Comparison of ENCODE assay signal across 20 cellular contexts in the genomic region with DNA sequence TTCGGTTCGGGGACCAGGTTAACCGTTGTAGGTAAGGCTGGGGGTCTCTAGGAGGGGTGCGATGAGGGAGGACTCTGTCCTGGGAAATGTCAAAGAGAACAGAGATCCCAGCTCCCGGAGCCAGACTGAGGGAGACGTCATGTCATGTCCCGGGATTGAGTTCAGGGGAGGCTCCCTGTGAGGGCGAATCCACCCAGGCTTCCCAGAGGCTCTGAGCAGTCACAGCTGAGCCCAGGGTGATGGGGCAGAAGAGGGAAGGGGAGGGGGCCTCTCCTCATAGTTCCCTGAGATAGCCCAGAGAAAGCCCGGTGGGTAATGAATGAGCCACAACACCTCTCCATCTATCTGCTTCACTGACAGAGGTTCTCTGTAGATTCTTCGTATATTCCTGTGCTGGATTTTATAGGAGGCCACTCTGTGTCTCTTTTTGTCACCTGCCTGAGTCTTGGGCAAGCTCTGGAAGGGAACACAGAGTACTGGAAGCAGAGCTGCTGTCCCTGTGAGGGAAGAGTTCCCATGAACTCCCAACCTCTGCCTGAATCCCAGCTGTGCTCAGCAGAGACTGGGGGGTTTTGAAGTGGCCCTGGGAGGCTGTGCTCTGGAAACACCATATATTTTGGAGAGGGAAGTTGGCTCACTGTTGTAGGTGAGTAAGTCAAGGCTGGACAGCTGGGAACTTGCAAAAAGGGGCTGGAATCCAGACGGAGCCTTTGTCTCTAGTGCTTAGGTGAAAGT. TPM values are rescaled to one million over a fixed set of nuclear protein-coding genes. Genes with fewer than 3 reads are reported as not detected.
DNase-seq lines count a peak whose midpoint lies in the region; ATAC-seq and TF ChIP-seq lines count a peak whose summit lies in the region.
"Had no signal": no experiment of that assay in that cellular context is flagged by ENCODE, and none has a peak within 500 bp of the region (broad histone marks: within the 10 kb centered on the region; RNA-seq: fewer than 3 reads in every experiment).

No MANE protein-coding gene starts in this region.

- peaks cover 33% of the 10 kb centered on the region for H3K4me1 Mint-ChIP-seq in CD4-positive, alpha-beta T cell (ENCODE audit: low read depth)
- H3K4me1 Mint-ChIP-seq in IgD-negative memory B cell = peaks cover 16 to 27% (median 25%) of the 10 kb centered on the region in 3 donors
- peaks cover 0 to 22% (median 12%) of the 10 kb centered on the region in 7 donors for H3K4me1 Mint-ChIP-seq in naive thymus-derived CD4-positive, alpha-beta T cell

- H3K27me3 ChIP-seq in CD4-positive, alpha-beta T cell (ENCODE audit: control insufficient read depth, insufficient read depth, low read length) = no peaks in the 10 kb centered on the region
- H3K27me3 ChIP-seq in naive thymus-derived CD4-positive, alpha-beta T cell (ENCODE audit: control insufficient read depth in 2 of 2, insufficient read depth in 2 of 2, low read length in 2 of 2) = no peaks in the 10 kb centered on the region

- peaks cover 0 to 25% (median 0%) of the 10 kb centered on the region in 3 experiments for H3K36me3 ChIP-seq in naive thymus-derived CD4-positive, alpha-beta T cell (ENCODE audit: control insufficient read depth in 2 of 3, insufficient read depth in 3 of 3, low read length in 3 of 3)
- H3K36me3 ChIP-seq: thoracic aorta had no signal

- peaks cover 5 to 6% of the 10 kb centered on the region in 2 donors for H3K4me1 ChIP-seq in naive thymus-derived CD4-positive, alpha-beta T cell (ENCODE audit: control insufficient read depth in 2 of 2, insufficient read depth in 2 of 2, low read length in 2 of 2)
- H3K4me1 ChIP-seq: psoas muscle had no signal

- ATAC-seq in CD4-positive, alpha-beta T cell (ENCODE audit: poor library complexity) = no peak
- no peak for ATAC-seq in naive thymus-derived CD4-positive, alpha-beta T cell
- ATAC-seq in HG02973 (IDR thresholded peaks at IDR 0.05; ENCODE audit: unreplicated experiment) (no peak), HG02981 (IDR thresholded peaks at IDR 0.05; ENCODE audit: unreplicated experiment) (no peak)
- ATAC-seq: GM12878 had no signal

- H3K9me3 ChIP-seq in CD4-positive, alpha-beta T cell (ENCODE audit: control insufficient read depth, low read length) = no peaks in the 10 kb centered on the region
- H3K9me3 ChIP-seq in naive thymus-derived CD4-positive, alpha-beta T cell (ENCODE audit: control insufficient read depth in 2 of 3, low read length in 3 of 3) = no peaks in the 10 kb centered on the region
- H3K9me3 ChIP-seq: psoas muscle, thoracic aorta had no signal

- H3K36me3 Mint-ChIP-seq in CD4-positive, alpha-beta T cell (ENCODE audit: low read depth) = peaks cover 60% of the 10 kb centered on the region
- no peaks in the 10 kb centered on the region for H3K36me3 Mint-ChIP-seq in IgD-negative memory B cell
- peaks cover 5 to 45% (median 43%) of the 10 kb centered on the region in 5 donors for H3K36me3 Mint-ChIP-seq in naive thymus-derived CD4-positive, alpha-beta T cell

- H3K27ac ChIP-seq in CD4-positive, alpha-beta T cell (ENCODE audit: low read depth, low read length) = peak overlapping the region; percentile 99
- H3K27ac ChIP-seq in naive thymus-derived CD4-positive, alpha-beta T cell (ENCODE audit: low read depth, low read length) = peak overlapping the region; percentile 98
- H3K27ac ChIP-seq: HL-60, psoas muscle, RWPE1, thoracic aorta had no signal

- peak overlapping the region; percentile 98 for H3K27ac Mint-ChIP-seq in CD4-positive, alpha-beta T cell
- peak overlapping the region in 2 of 3 donors; percentile 51 to 98 for H3K27ac Mint-ChIP-seq in IgD-negative memory B cell
- H3K27ac Mint-ChIP-seq in naive thymus-derived CD4-positive, alpha-beta T cell = peak overlapping the region; percentile 95 to 100 (median 99)
- H3K27ac Mint-ChIP-seq: HFFc6 had no signal

- CTCF ChIA-PET in CD4-positive, alpha-beta T cell (lab: Charles Lee) = interaction anchor here (1.7 to 14.4 kb wide), 2 partner anchors 22 to 24 kb away, joined by 5 to 135 read pairs; no protein-coding TSS in a partner anchor
- CTCF ChIA-PET in naive thymus-derived CD4-positive, alpha-beta T cell (lab: Charles Lee) = interaction anchor here (0.6 to 13.3 kb wide), 4 partner anchors 10 to 24 kb away, joined by 3 to 314 read pairs (median 86); no protein-coding TSS in a partner anchor

- H3K27me3 Mint-ChIP-seq in CD4-positive, alpha-beta T cell = no peaks in the 10 kb centered on the region
- H3K27me3 Mint-ChIP-seq in IgD-negative memory B cell = no peaks in the 10 kb centered on the region
- peaks cover 0 to 3% (median 0%) of the 10 kb centered on the region in 5 donors for H3K27me3 Mint-ChIP-seq in naive thymus-derived CD4-positive, alpha-beta T cell

- no peaks in the 10 kb centered on the region for H3K9me3 Mint-ChIP-seq in CD4-positive, alpha-beta T cell
- no peaks in the 10 kb centered on the region for H3K9me3 Mint-ChIP-seq in IgD-negative memory B cell
- H3K9me3 Mint-ChIP-seq in naive thymus-derived CD4-positive, alpha-beta T cell = peaks cover 0 to 8% (median 0%) of the 10 kb centered on the region in 11 donors
- H3K9me3 Mint-ChIP-seq: HFFc6 had no signal

- intact Hi-C loops in CD4-positive, alpha-beta T cell (cut with DNase I, micrococcal nuclease) = loop anchor here in 1 of 2 experiments (1.0 kb wide), 1 partner anchor 8 kb away; no protein-coding TSS in a partner anchor
- intact Hi-C loops in naive thymus-derived CD4-positive, alpha-beta T cell (cut with micrococcal nuclease) = no loop called here

- POLR2A ChIA-PET in CD4-positive, alpha-beta T cell (lab: Charles Lee) = interaction anchor here (0.7 to 22.8 kb wide), 12 partner anchors 20 to 488 kb away, joined by 3 to 5733 read pairs (median 9); no protein-coding TSS in a partner anchor
- POLR2A ChIA-PET in naive thymus-derived CD4-positive, alpha-beta T cell (lab: Charles Lee) = interaction anchor here (0.7 to 33.1 kb wide), 14 partner anchors 20 to 487 kb away, joined by 3 to 5102 read pairs (median 8); no protein-coding TSS in a partner anchor

- H3K4me3 ChIP-seq in naive thymus-derived CD4-positive, alpha-beta T cell (ENCODE audit: low read length) = peak overlapping the region; percentile 96
- H3K4me3 ChIP-seq: GM12878, psoas muscle, thoracic aorta had no signal

- H3K4me3 Mint-ChIP-seq in CD4-positive, alpha-beta T cell = peak overlapping the region; percentile 97
- H3K4me3 Mint-ChIP-seq in IgD-negative memory B cell = peak overlapping the region in 3 of 4 donors; percentile 45 to 75 (median 64)
- peak overlapping the region; percentile 91 to 100 (median 98) for H3K4me3 Mint-ChIP-seq in naive thymus-derived CD4-positive, alpha-beta T cell
- H3K4me3 Mint-ChIP-seq: HFFc6 had no signal

- DNase-seq in CD4-positive, alpha-beta T cell = no peak
- DNase-seq in activated T-cell treated with anti-CD3 and anti-CD28 coated beads, Interleukin-2, amount 50 U/mL, for 48 hours = peak; percentile 18 to 19
- DNase-seq in naive thymus-derived CD4-positive, alpha-beta T cell = peak in 3 of 9 donors; percentile 6 to 8 (median 6)
- no peak for DNase-seq in amniotic stem cell (lab: John Stamatoyannopoulos, UW)
- DNase-seq: C1 segment of cervical spinal cord, cerebellar nuclear complex, HFFc6, Karpas-422, NCI-H187, NCI-H526 treated with DMSO at 0.1 percent for 48 hours, psoas muscle had no signal

- no peak for TF ChIP-seq CTCF in CD4-positive, alpha-beta T cell (IDR thresholded peaks at IDR 0.05)

RNA-seq across cellular contexts. Expression of gene PRSS2, which starts 16.4 kb away (rescaled TPM):
- total RNA-seq in CD4-positive, alpha-beta T cell = not detected
- polyA plus RNA-seq in IgD-negative memory B cell = not detected
- total RNA-seq in naive thymus-derived CD4-positive, alpha-beta T cell = not detected
- polyA plus RNA-seq in naive thymus-derived CD4-positive, alpha-beta T cell = not detected
- total RNA-seq: HFFc6; T-helper 2 cell treated with Interferon-gamma antibody and Interleukin-4, amounts not matched to agents 100 ng/mL and 5 ng/mL, for 36 hours had no signal

RNA-seq across cellular contexts. Expression of gene PRSS1, which starts 37.9 kb away (rescaled TPM):
- not detected for total RNA-seq in CD4-positive, alpha-beta T cell
- polyA plus RNA-seq in IgD-negative memory B cell = not detected
- total RNA-seq in naive thymus-derived CD4-positive, alpha-beta T cell = not detected
- polyA plus RNA-seq in naive thymus-derived CD4-positive, alpha-beta T cell = not detected
- total RNA-seq: glomerular endothelial cell; HFFc6; T-helper 2 cell treated with Interferon-gamma antibody and Interleukin-4, amounts not matched to agents 100 ng/mL and 5 ng/mL, for 36 hours had no signal
- polyA plus RNA-seq: GM12878 had no signal

Comparison
In these comparisons a context has a peak if more than half of its experiments do, and no peak if none do; other contexts are left out.
1. DNase-seq: peak in activated T-cell treated with anti-CD3 and anti-CD28 coated beads, Interleukin-2, amount 50 U/mL, for 48 hours (2 of 2); none in CD4-positive, alpha-beta T cell (0 of 10) and amniotic stem cell (single experiment).
2. Peak in every context shown above with its lines, with median percentiles within 50 percentile points of each other: H3K27ac Mint-ChIP-seq and H3K4me3 Mint-ChIP-seq.